ENCODE assay signal across 8 cellular contexts in the genomic region with DNA sequence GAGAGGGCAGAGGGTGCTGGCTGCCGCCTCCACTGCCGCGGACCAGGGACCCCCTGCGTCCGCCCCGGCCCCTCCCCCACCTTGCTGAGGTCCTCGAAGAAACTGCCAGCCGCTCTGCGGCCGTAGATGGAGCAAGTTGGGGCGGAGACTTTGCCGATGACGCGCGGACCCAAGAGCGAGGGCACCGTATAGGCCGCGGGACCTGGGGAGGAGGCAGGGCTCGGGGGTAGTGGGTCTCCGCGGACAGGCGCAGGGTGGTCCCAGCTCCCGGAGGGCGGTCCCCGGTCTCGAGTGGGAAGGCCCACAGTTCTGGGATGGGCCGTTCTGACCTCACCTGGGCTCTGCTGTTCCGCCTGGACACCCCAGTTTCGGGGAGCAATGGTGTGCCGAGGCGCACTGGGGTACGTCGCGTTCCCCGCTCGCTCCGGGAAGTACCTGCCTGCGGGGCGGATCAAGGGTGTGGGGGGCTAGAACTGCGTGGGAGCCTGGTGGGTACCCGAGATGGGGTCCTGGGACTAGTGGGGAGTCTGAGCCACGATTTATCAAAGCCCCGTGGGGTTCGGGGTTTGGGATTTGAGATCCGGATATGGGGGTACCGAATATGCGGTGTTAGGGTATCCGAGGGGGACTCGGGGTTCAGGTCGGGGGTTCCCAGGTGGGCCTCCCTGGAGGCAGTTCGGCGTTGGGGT. TPM values are rescaled to one million over a fixed set of nuclear protein-coding genes. Genes with fewer than 3 reads are reported as not detected.
DNase-seq lines count a peak whose midpoint lies in the region; ATAC-seq, FAIRE-seq and TF ChIP-seq lines count a peak whose summit lies in the region.

No MANE protein-coding gene starts in this region.

- H3K36me3 Mint-ChIP-seq in IgD-negative memory B cell (no peaks in the 10 kb centered on the region), MCF 10A (ENCODE audit: insufficient read depth, unreplicated experiment) (peaks cover 36% of the 10 kb centered on the region)

- H3K4me1 Mint-ChIP-seq in IgD-negative memory B cell (peaks cover 36 to 38% (median 37%) of the 10 kb centered on the region in 3 donors), MCF 10A (ENCODE audit: insufficient read depth, unreplicated experiment) (peaks cover 22% of the 10 kb centered on the region)

- H3K9me3 Mint-ChIP-seq in IgD-negative memory B cell, result no peaks in the 10 kb centered on the region
- H3K9me3 Mint-ChIP-seq in MCF 10A (ENCODE audit: unreplicated experiment), result no peaks in the 10 kb centered on the region

- peak overlapping the region; percentile 69 for H3K9ac ChIP-seq in kidney (ENCODE audit: low read length in 2 of 2)

- CTCF ChIA-PET in MCF 10A (lab: Yijun Ruan, JAX), result interaction anchor here (0.5 kb wide), 1 partner anchor 54 kb away, joined by 3 read pairs; no protein-coding TSS in a partner anchor

- TSS peak; percentile 50 for BruUV-seq in MCF 10A (replicated peaks; lab: Mats Ljungman, UMichigan)

- peak overlapping the region; percentile 50 to 56 for H3K4me3 ChIP-seq in kidney (ENCODE audit: low read length in 2 of 2)

- TF ChIP-seq CTCF in MCF 10A (IDR thresholded peaks at IDR 0.05; ENCODE audit: unreplicated experiment) (no peak), kidney (IDR thresholded peaks at IDR 0.05; ENCODE audit: borderline replicate concordance, extremely low read depth, insufficient read depth) (no peak)

- H3K36me3 ChIP-seq in kidney (ENCODE audit: control insufficient read depth in 1 of 2, insufficient read depth in 2 of 2, low read length in 2 of 2), result no peaks in the 10 kb centered on the region

- H3K4me1 ChIP-seq in kidney (ENCODE audit: control insufficient read depth in 1 of 2, insufficient read depth in 1 of 2, low read depth in 1 of 2, low read length in 2 of 2), result peaks cover 0 to 19% of the 10 kb centered on the region in 2 donors

- ATAC-seq in GM18517 (IDR thresholded peaks at IDR 0.05; ENCODE audit: unreplicated experiment), result no peak

- DNase-seq in EL (peak; percentile 79), UCSD-AML1 (lab: John Stamatoyannopoulos, UW; ENCODE audit: unreplicated experiment) (peak; percentile 88), MCF 10A (ENCODE audit: unreplicated experiment) (peak; percentile 94), kidney (peak; percentile 97), NCI-H2029 (lab: John Stamatoyannopoulos, UW) (no peak)
- peak in 3 of 4 experiments; percentile 55 to 77 (median 76) for DNase-seq in stimulated activated CD4-positive, alpha-beta T cell treated with anti-CD3 and anti-CD28 coated beads, Interleukin-1b, Interleukin-23, amount 100 ng/mL, for 24 hours (ENCODE audit: low read depth in 4 of 4, low spot score in 1 of 4)

- peak overlapping the region; percentile 98 to 100 (median 99) for H3K27ac Mint-ChIP-seq in IgD-negative memory B cell
- peak overlapping the region; percentile 97 for H3K27ac Mint-ChIP-seq in MCF 10A (ENCODE audit: low read depth, unreplicated experiment)

- H3K27ac ChIP-seq in kidney (ENCODE audit: low read depth in 2 of 2, low read length in 2 of 2), result peak overlapping the region; percentile 87 to 96

- H3K27me3 Mint-ChIP-seq in IgD-negative memory B cell, result no peaks in the 10 kb centered on the region
- no peaks in the 10 kb centered on the region for H3K27me3 Mint-ChIP-seq in MCF 10A (ENCODE audit: insufficient read depth, unreplicated experiment)

- FAIRE-seq in kidney (lab: Jason Lieb, UNC), result no peak

- intact Hi-C loops in MCF 10A (cut with micrococcal nuclease), result loop anchor here (1.0 to 2.0 kb wide), 2 partner anchors 31 to 90 kb away; a partner anchor contains a TSS
- intact Hi-C loops in kidney (cut with DNase I), result no loop called here

- no peaks in the 10 kb centered on the region for H3K9me3 ChIP-seq in kidney (ENCODE audit: control insufficient read depth in 1 of 2, low read length in 2 of 2)

- POLR2A ChIA-PET in MCF 10A (lab: Yijun Ruan, JAX), result interaction anchor here (0.6 to 2.3 kb wide), 12 partner anchors 10 to 91 kb away, joined by 3 to 33 read pairs (median 5); a partner anchor contains a TSS

- peak overlapping the region; percentile 90 to 97 (median 94) for H3K4me3 Mint-ChIP-seq in IgD-negative memory B cell
- H3K4me3 Mint-ChIP-seq in MCF 10A (ENCODE audit: unreplicated experiment), result peak overlapping the region; percentile 85

RNA-seq across cellular contexts. Expression of a gene that starts 1.2 kb away (rescaled TPM):
- polyA plus RNA-seq in IgD-negative memory B cell (56.8 TPM), kidney (ENCODE audit: insufficient read depth, low read depth, low replicate concordance) (22.2 TPM)
- total RNA-seq in MCF 10A (2022) (41.0 and 54.4 TPM in 2 replicates), kidney (163 TPM)

RNA-seq across cellular contexts. Expression of a gene that starts 5.6 kb away (rescaled TPM):
- polyA plus RNA-seq in IgD-negative memory B cell (11.8 TPM), kidney (ENCODE audit: insufficient read depth, low read depth, low replicate concordance) (1.1 TPM)
- total RNA-seq in MCF 10A (2022) (2.4 and 5.4 TPM in 2 replicates), kidney (4.1 TPM)

RNA-seq across cellular contexts. Expression of a gene that starts 14.7 kb away (rescaled TPM):
- polyA plus RNA-seq in IgD-negative memory B cell (4.7 TPM), kidney (ENCODE audit: insufficient read depth, low read depth, low replicate concordance) (1.4 TPM)
- total RNA-seq in MCF 10A (2022) (0.98 and 4.1 TPM in 2 replicates), kidney (16.1 TPM)

RNA-seq across cellular contexts. Expression of a gene that starts 23.0 kb away (rescaled TPM):
- polyA plus RNA-seq in IgD-negative memory B cell, result 39.4 TPM
- total RNA-seq in MCF 10A (2022), result 31.6 and 39.8 TPM in 2 replicates
- total RNA-seq in kidney, result 41.5 TPM
- 31.4 TPM for polyA plus RNA-seq in kidney (ENCODE audit: insufficient read depth, low read depth, low replicate concordance)

RNA-seq across cellular contexts. Expression of a gene that starts 23.5 kb away (rescaled TPM):
- polyA plus RNA-seq in IgD-negative memory B cell (26.4 TPM), kidney (ENCODE audit: insufficient read depth, low read depth, low replicate concordance) (41.7 TPM)
- total RNA-seq in MCF 10A (2022) (49.4 and 50.9 TPM in 2 replicates), kidney (77.9 TPM)
